Comparison of ENCODE assay signal across 16 cellular contexts in genomic region chr22:33105501-33105911, GRCh38. TPM values are rescaled to one million over a fixed set of nuclear protein-coding genes. Genes with fewer than 3 reads are reported as not detected.
A peak's percentile ranks its signal among the peaks of the same experiment; 100 is the strongest.
DNase-seq lines count a peak whose midpoint lies in the region; ATAC-seq and TF ChIP-seq lines count a peak whose summit lies in the region.
"Had no signal": no experiment of that assay in that cellular context is flagged by ENCODE, and none has a peak within 500 bp of the region (broad histone marks: within the 10 kb centered on the region; RNA-seq: fewer than 3 reads in every experiment).

No MANE protein-coding gene starts in this region.

- H3K27ac Mint-ChIP-seq in nephron: peak overlapping the region in 2 of 3 experiments; percentile 58 to 70
- H3K27ac Mint-ChIP-seq: activated T-cell treated with anti-CD3 and anti-CD28 coated beads, Interleukin-2, amount 50 U/mL, for 72 hours had no signal

- H3K4me1 ChIP-seq in gastroesophageal sphincter: no peaks in the 10 kb centered on the region
- H3K4me1 ChIP-seq: right atrium auricular region, stomach had no signal

- DNase-seq in CD1c-positive myeloid dendritic cell (ENCODE audit: extremely low spot score) (peak; percentile 2), NCI-H2029 (lab: John Stamatoyannopoulos, UW) (peak; percentile 19), dorsolateral prefrontal cortex (peak in 9 of 10 donors; percentile 32 to 84 (median 66)), NCI-H526 treated with DMSO at 0.1 percent for 48 hours (lab: John Stamatoyannopoulos, UW) (no peak), COLO829 (ENCODE audit: low spot score) (no peak)
- DNase-seq: activated T-cell treated with anti-CD3 and anti-CD28 coated beads, Interleukin-2, amount 50 U/mL, for 72 hours; brain microvascular endothelial cell; NCI-H2081; stomach; T-helper 1 cell had no signal

- 5 to 15% methylated on average over 3 to 6 of the region's 12 CpGs for WGBS in gastroesophageal sphincter (ENCODE audit: low coverage in 1 of 2), 2 donors

- H3K36me3 Mint-ChIP-seq in nephron (ENCODE audit: low read depth): no peaks in the 10 kb centered on the region

- peaks cover 0 to 4% (median 0%) of the 10 kb centered on the region in 3 donors for H3K9me3 ChIP-seq in gastroesophageal sphincter

- ATAC-seq in HG03442 (IDR thresholded peaks at IDR 0.05; ENCODE audit: unreplicated experiment) (no peak), gastroesophageal sphincter (no peak)
- ATAC-seq: activated T-cell treated with anti-CD3 and anti-CD28 coated beads, Interleukin-2, amount 50 U/mL, for 72 hours had no signal

- H3K27ac ChIP-seq in dorsolateral prefrontal cortex (peak overlapping the region in 45 of 59 donors; percentile 0 to 80 (median 49)), gastroesophageal sphincter (no peak overlapping the region)
- H3K27ac ChIP-seq: brain microvascular endothelial cell, KMS-11, right atrium auricular region, stomach had no signal

- TF ChIP-seq CTCF in dorsolateral prefrontal cortex (IDR thresholded peaks at IDR 0.05 in 54 of 56, conservative IDR thresholded peaks at IDR 0.05 in 2 of 56; ENCODE audit: low read depth in 1 of 56, partially characterized antibody in 56 of 56) (no peak), nephron (IDR thresholded peaks at IDR 0.05; ENCODE audit: unreplicated experiment in 3 of 3) (no peak), gastroesophageal sphincter (IDR thresholded peaks at IDR 0.05) (no peak)

- H3K4me3 Mint-ChIP-seq in nephron: no peak overlapping the region
- H3K4me3 Mint-ChIP-seq: activated T-cell treated with anti-CD3 and anti-CD28 coated beads, Interleukin-2, amount 50 U/mL, for 72 hours had no signal

- H3K27me3 Mint-ChIP-seq in nephron (ENCODE audit: low read depth): peaks cover 11% of the 10 kb centered on the region

- peaks cover 6% of the 10 kb centered on the region for H3K9me3 Mint-ChIP-seq in nephron

- no peaks in the 10 kb centered on the region for H3K36me3 ChIP-seq in gastroesophageal sphincter
- H3K36me3 ChIP-seq: brain microvascular endothelial cell, right atrium auricular region, stomach had no signal

- H3K4me3 ChIP-seq in dorsolateral prefrontal cortex (no peak overlapping the region), gastroesophageal sphincter (no peak overlapping the region)
- H3K4me3 ChIP-seq: right atrium auricular region, stomach had no signal

- no peak for TF ChIP-seq POLR2A in gastroesophageal sphincter (IDR thresholded peaks at IDR 0.05)

- H3K27me3 ChIP-seq in dorsolateral prefrontal cortex (no peaks in the 10 kb centered on the region), gastroesophageal sphincter (peaks cover 31% of the 10 kb centered on the region)
- H3K27me3 ChIP-seq: brain microvascular endothelial cell, right atrium auricular region had no signal

- H3K4me1 Mint-ChIP-seq in nephron: peaks cover 20% of the 10 kb centered on the region

- no peak for TF ChIP-seq EP300 in gastroesophageal sphincter (IDR thresholded peaks at IDR 0.05)

- intact Hi-C loops in dorsolateral prefrontal cortex (cut with DNase I): loop anchor here in 1 of 2 donors (1.0 to 5.0 kb wide), 2 partner anchors 35 to 48 kb away; partner anchors contain the start of gene SYN3

RNA-seq across cellular contexts. Expression of gene SYN3, which starts 47.3 kb away (rescaled TPM):
- 100 to 1,000 TPM in 81 of 120 experiments, 10 to 100 TPM in 39; 53.4 to 203 (median 115) TPM for total RNA-seq in dorsolateral prefrontal cortex
- 1 to 10 TPM in 2 of 4 donors, not detected in 2; 1.5 to 3.9 TPM for total RNA-seq in gastroesophageal sphincter
- total RNA-seq: activated T-cell treated with anti-CD3 and anti-CD28 coated beads, Interleukin-2, amount 50 U/mL, for 72 hours; myocyte had no signal

Comparison
In these comparisons a context has a peak if more than half of its experiments do, and no peak if none do; other contexts are left out.
1. DNase-seq: peak in CD1c-positive myeloid dendritic cell (single experiment), NCI-H2029 (single experiment) and dorsolateral prefrontal cortex (9 of 10); none in NCI-H526 treated with DMSO at 0.1 percent for 48 hours (single experiment) and COLO829 (single experiment).
2. H3K27ac ChIP-seq: peak in dorsolateral prefrontal cortex (45 of 59); none in gastroesophageal sphincter (0 of 4).
3. RNA of gene SYN3, which starts 47.3 kb away (total RNA-seq): 53.4 to 203 TPM in dorsolateral prefrontal cortex; 1.5 to 3.9 TPM in gastroesophageal sphincter; every median in the first group is over 10 times any median in the second.